In genomic region chr3:53836084-53836872, GRCh38 we compare ENCODE assay signal across 1 cellular context.
A peak's percentile ranks its signal among the peaks of the same experiment; 100 is the strongest.
TF ChIP-seq lines count a peak whose summit lies in the region.

No MANE protein-coding gene starts in this region.

TF ChIP-seq in HepG2, 621 proteins besides CTCF, POLR2A, EP300 and RAD21:
- TF ChIP-seq AHR (CRISPR knock-in tag; IDR thresholded peaks at IDR 0.05) (no peak), RBFOX2 (IDR thresholded peaks at IDR 0.05; ENCODE audit: low read depth, low read length) (peak; percentile 55), TEAD3 (CRISPR knock-in tag; optimal IDR thresholded peaks at IDR 0.05; ENCODE audit: borderline replicate concordance) (peak; percentile 23), TOPORS (CRISPR knock-in tag; IDR thresholded peaks at IDR 0.05) (no peak), STAG1 (CRISPR knock-in tag; IDR thresholded peaks at IDR 0.05) (no peak), AGO2 (optimal IDR thresholded peaks at IDR 0.05; ENCODE audit: low read depth, low read length) (peak; percentile 77), AKNA (CRISPR knock-in tag; IDR thresholded peaks at IDR 0.05; ENCODE audit: borderline replicate concordance) (no peak), IRF2 (CRISPR knock-in tag; IDR thresholded peaks at IDR 0.05) (no peak), ETS1 (CRISPR knock-in tag; IDR thresholded peaks at IDR 0.05) (no peak), CREB1 (IDR thresholded peaks at IDR 0.05) (no peak), CREB1 (CRISPR knock-in tag; IDR thresholded peaks at IDR 0.05) (no peak), DMAP1 (CRISPR knock-in tag; IDR thresholded peaks at IDR 0.05) (no peak), ZMYM3 (CRISPR knock-in tag; IDR thresholded peaks at IDR 0.05) (0 out of 2 replicates have a peak, but pooled peaks have one; percentile 24), ZNF253 (CRISPR knock-in tag; IDR thresholded peaks at IDR 0.05; ENCODE audit: borderline replicate concordance) (0 out of 2 replicates have a peak, but pooled peaks have one; percentile 51), POLR2G (IDR thresholded peaks at IDR 0.05; ENCODE audit: low read depth, low read length) (peak; percentile 2; the same call in 1 of the 2 replicates), MIER3 (CRISPR knock-in tag; IDR thresholded peaks at IDR 0.05; ENCODE audit: borderline replicate concordance) (no peak), ZNF138 (CRISPR knock-in tag; IDR thresholded peaks at IDR 0.05; ENCODE audit: low read depth) (no peak), ARID4A (CRISPR knock-in tag; IDR thresholded peaks at IDR 0.05; ENCODE audit: borderline replicate concordance) (no peak), KMT2B (CRISPR knock-in tag; IDR thresholded peaks at IDR 0.05) (no peak), SMAD1 (CRISPR knock-in tag; IDR thresholded peaks at IDR 0.05; ENCODE audit: borderline replicate concordance, low read depth) (no peak), BCL3 (CRISPR knock-in tag; IDR thresholded peaks at IDR 0.05) (0 out of 2 replicates have a peak, but pooled peaks have one; percentile 20), NR3C1 (CRISPR knock-in tag; IDR thresholded peaks at IDR 0.05) (no peak), ERF (CRISPR knock-in tag; IDR thresholded peaks at IDR 0.05) (no peak), NFE2L1 (CRISPR knock-in tag; IDR thresholded peaks at IDR 0.05; ENCODE audit: borderline replicate concordance) (no peak), ZNF101 (CRISPR knock-in tag; IDR thresholded peaks at IDR 0.05; ENCODE audit: borderline replicate concordance, low read depth) (no peak), MTA1 (CRISPR knock-in tag; IDR thresholded peaks at IDR 0.05; ENCODE audit: borderline replicate concordance) (peak; percentile 53; the same call in 1 of the 2 replicates), ZSCAN9 (CRISPR knock-in tag; IDR thresholded peaks at IDR 0.05; ENCODE audit: borderline replicate concordance) (no peak), ZNF597 (CRISPR knock-in tag; IDR thresholded peaks at IDR 0.05) (no peak)
